In genomic region chr11:117011541-117011908, GRCh38 we compare ENCODE assay signal across 14 cellular contexts.
DNase-seq lines count a peak whose midpoint lies in the region; ATAC-seq and FAIRE-seq lines count a peak whose summit lies in the region.
"Had no signal": no experiment of that assay in that cellular context is flagged by ENCODE, and none has a peak within 500 bp of the region (broad histone marks: within the 10 kb centered on the region; RNA-seq: fewer than 3 reads in every experiment).

No MANE protein-coding gene starts in this region.

- no peak overlapping the region for H3K23ac ChIP-seq in neuronal stem cell (ENCODE audit: low read depth, low read length, poor library complexity)

- H3K9me3 ChIP-seq in neuronal stem cell (replicated peaks in 1 of 2; ENCODE audit: control insufficient read depth in 2 of 2, insufficient read depth in 1 of 2, low read depth in 1 of 2, low read length in 2 of 2): no peaks in the 10 kb centered on the region

- H3K4me1 Mint-ChIP-seq in activated CD4-positive, alpha-beta memory T cell treated with anti-CD3 and anti-CD28 coated beads for 36 hours (ENCODE audit: low read depth): peaks cover 46% of the 10 kb centered on the region

- no peak overlapping the region for H3K14ac ChIP-seq in neuronal stem cell (ENCODE audit: low read length)

- no peak overlapping the region for H2AK5ac ChIP-seq in neuronal stem cell (ENCODE audit: low read depth, low read length)

- no CpG with 5 or more reads among the region's 3 CpGs for WGBS in neuronal stem cell (ENCODE audit: extremely low coverage in 2 of 2, insufficient read length in 2 of 2, insufficient replicate concordance in 1 of 2), 2 donors

- H2BK120ac ChIP-seq in neuronal stem cell (ENCODE audit: low read depth, low read length): no peak overlapping the region

- H3K27me3 ChIP-seq in neuronal stem cell (ENCODE audit: control insufficient read depth in 3 of 3, insufficient read depth in 3 of 3, low read depth in 1 of 3, low read length in 3 of 3): no peaks in the 10 kb centered on the region
- H3K27me3 ChIP-seq: hepatocyte had no signal

- no peak overlapping the region for H3K4me2 ChIP-seq in neuronal stem cell (ENCODE audit: insufficient read depth, low read length, poor library complexity, severe bottlenecking)
- H3K4me2 ChIP-seq: GM23338, hepatocyte had no signal

- H3K79me1 ChIP-seq in neuronal stem cell (ENCODE audit: low read depth, low read length): peaks cover 1% of the 10 kb centered on the region

- H2BK15ac ChIP-seq in neuronal stem cell (ENCODE audit: low read length): no peak overlapping the region

- H3K4ac ChIP-seq in neuronal stem cell (ENCODE audit: low read length): no peak overlapping the region

- FAIRE-seq in urothelium cell line (lab: Jason Lieb, UNC): no peak

- peak; percentile 29 to 38 for DNase-seq in stimulated activated CD4-positive, alpha-beta T cell treated with anti-CD3 and anti-CD28 coated beads, Interleukin-2, amount 100 ng/mL, for 24 hours
- DNase-seq in stimulated activated CD4-positive, alpha-beta T cell treated with anti-CD3 and anti-CD28 coated beads, Interleukin-12 subunit alpha, Interleukin-12 subunit beta, amount 100 ng/mL, for 4 hours: no peak
- DNase-seq in activated CD4-positive, alpha-beta memory T cell treated with anti-CD3 and anti-CD28 coated beads for 36 hours: peak; percentile 61
- DNase-seq in urothelium cell line (ENCODE audit: low spot score) (peak; percentile 13), COLO668 (lab: John Stamatoyannopoulos, UW; ENCODE audit: unreplicated experiment) (no peak), neuronal stem cell (ENCODE audit: low spot score) (no peak)
- DNase-seq: activated effector memory CD4-positive, alpha-beta T cell treated with anti-CD3 and anti-CD28 coated beads, Interleukin-2, amount 50 U/mL, for 16 hours; KBM-7; mesendoderm; NCI-H2107 had no signal

- CTCF ChIA-PET in activated CD4-positive, alpha-beta memory T cell treated with anti-CD3 and anti-CD28 coated beads for 36 hours (lab: Charles Lee): interaction anchor here (0.9 to 2.4 kb wide), 10 partner anchors 8 to 159 kb away, joined by 3 to 9 read pairs (median 5); partner anchors contain the start of gene SIK3

- H3K18ac ChIP-seq in neuronal stem cell (ENCODE audit: low read length): no peak overlapping the region

- peak; percentile 58 for ATAC-seq in esophagus mucosa
- no peak for ATAC-seq in HG03442 (IDR thresholded peaks at IDR 0.05; ENCODE audit: unreplicated experiment)
- ATAC-seq: GM23338 had no signal

- no peak overlapping the region for H4K91ac ChIP-seq in neuronal stem cell (ENCODE audit: low read depth, low read length, poor library complexity)

- no peak overlapping the region for H2AFZ ChIP-seq in neuronal stem cell (ENCODE audit: low read length)
- H2AFZ ChIP-seq: GM23338, hepatocyte had no signal

- H2BK5ac ChIP-seq in neuronal stem cell (ENCODE audit: low read length): no peak overlapping the region

- no peak overlapping the region for H3K9ac ChIP-seq in neuronal stem cell (ENCODE audit: low read depth, low read length, poor library complexity)

- H3K27me3 Mint-ChIP-seq in activated CD4-positive, alpha-beta memory T cell treated with anti-CD3 and anti-CD28 coated beads for 36 hours: no peaks in the 10 kb centered on the region

- no peak overlapping the region for H3K27ac ChIP-seq in neuronal stem cell (replicated peaks; ENCODE audit: low read length)
- H3K27ac ChIP-seq: hepatocyte had no signal

- no peaks in the 10 kb centered on the region for H3K36me3 ChIP-seq in neuronal stem cell (replicated peaks in 1 of 2; ENCODE audit: control insufficient read depth in 2 of 2, insufficient read depth in 2 of 2, low read length in 2 of 2)

- POLR2A ChIA-PET in activated CD4-positive, alpha-beta memory T cell treated with anti-CD3 and anti-CD28 coated beads for 36 hours (lab: Charles Lee): interaction anchor here (0.6 to 3.6 kb wide), 20 partner anchors 8 to 235 kb away, joined by 3 to 25 read pairs (median 5); no protein-coding TSS in a partner anchor

- H3K4me1 ChIP-seq in neuronal stem cell (ENCODE audit: control insufficient read depth in 2 of 2, insufficient read depth in 1 of 2, low read depth in 1 of 2, low read length in 2 of 2): peaks cover 0 to 5% of the 10 kb centered on the region in 2 donors

- intact Hi-C loops in activated CD4-positive, alpha-beta memory T cell treated with anti-CD3 and anti-CD28 coated beads for 36 hours (cut with micrococcal nuclease): loop anchor here (1.0 kb wide), 7 partner anchors 9 to 80 kb away; no protein-coding TSS in a partner anchor

- no peaks in the 10 kb centered on the region for H3K9me3 Mint-ChIP-seq in activated CD4-positive, alpha-beta memory T cell treated with anti-CD3 and anti-CD28 coated beads for 36 hours
- H3K9me3 Mint-ChIP-seq: GM23338 had no signal

- H2BK12ac ChIP-seq in neuronal stem cell (ENCODE audit: low read length): no peak overlapping the region

- H3K27ac Mint-ChIP-seq in activated CD4-positive, alpha-beta memory T cell treated with anti-CD3 and anti-CD28 coated beads for 36 hours: peak overlapping the region; percentile 84
- H3K27ac Mint-ChIP-seq: GM23338 had no signal

- H3K4me3 ChIP-seq in neuronal stem cell (ENCODE audit: low read length in 2 of 2): no peak overlapping the region
- H3K4me3 ChIP-seq: GM23338, hepatocyte had no signal

- H3K36me3 Mint-ChIP-seq in activated CD4-positive, alpha-beta memory T cell treated with anti-CD3 and anti-CD28 coated beads for 36 hours: peaks cover 2% of the 10 kb centered on the region

- H4K8ac ChIP-seq in neuronal stem cell (ENCODE audit: low read depth, low read length): no peak overlapping the region

- H3K4me3 Mint-ChIP-seq in activated CD4-positive, alpha-beta memory T cell treated with anti-CD3 and anti-CD28 coated beads for 36 hours: no peak overlapping the region
- H3K4me3 Mint-ChIP-seq: GM23338 had no signal

Comparison
In these comparisons a context has a peak if more than half of its experiments do, and no peak if none do; other contexts are left out.
1. DNase-seq: peak in stimulated activated CD4-positive, alpha-beta T cell treated with anti-CD3 and anti-CD28 coated beads, Interleukin-2, amount 100 ng/mL, for 24 hours (2 of 2), activated CD4-positive, alpha-beta memory T cell treated with anti-CD3 and anti-CD28 coated beads for 36 hours (single experiment) and urothelium cell line (single experiment); none in stimulated activated CD4-positive, alpha-beta T cell treated with anti-CD3 and anti-CD28 coated beads, Interleukin-12 subunit alpha, Interleukin-12 subunit beta, amount 100 ng/mL, for 4 hours (single experiment), COLO668 (single experiment) and neuronal stem cell (single experiment).